ENCODE assay signal across 10 cellular contexts in the genomic region with DNA sequence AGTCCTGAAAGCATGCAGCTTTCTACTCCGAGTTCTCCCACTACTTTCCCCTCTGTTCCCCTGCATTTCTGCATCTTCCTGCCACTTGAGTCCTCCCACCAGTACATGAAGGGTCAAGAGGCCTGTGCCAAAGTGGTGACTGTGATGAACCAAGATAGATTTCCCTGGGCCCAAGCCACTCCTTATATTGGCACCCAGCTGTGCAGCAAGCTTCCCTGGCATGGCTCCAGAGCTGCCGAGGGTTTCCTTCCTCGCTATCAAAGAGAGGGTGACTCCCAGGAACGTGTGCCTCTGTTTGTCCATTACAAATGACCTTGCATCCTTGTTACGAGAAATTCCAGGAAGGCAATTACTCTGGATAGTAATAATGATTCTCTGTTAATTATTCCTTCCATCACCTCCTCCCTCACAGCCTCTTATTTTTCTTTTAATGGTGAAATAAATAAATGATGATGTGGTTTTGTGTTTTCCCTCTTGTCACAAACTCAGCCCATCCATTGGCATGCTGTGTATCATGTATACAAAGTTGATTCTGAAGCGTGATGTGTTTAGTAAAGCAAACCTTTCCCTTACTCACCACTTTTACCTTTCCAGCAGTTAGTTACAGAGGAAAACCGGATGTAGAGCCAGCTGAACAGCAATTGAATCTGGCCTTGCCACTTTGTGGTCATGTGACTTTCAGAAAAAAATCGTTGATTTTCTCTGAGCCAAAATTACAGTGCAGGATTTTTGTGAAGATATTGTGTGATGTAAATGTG. TPM values are rescaled to one million over a fixed set of nuclear protein-coding genes. Genes with fewer than 3 reads are reported as not detected.
DNase-seq lines count a peak whose midpoint lies in the region; ATAC-seq, FAIRE-seq and TF ChIP-seq lines count a peak whose summit lies in the region.
"Had no signal": no experiment of that assay in that cellular context is flagged by ENCODE, and none has a peak within 500 bp of the region (broad histone marks: within the 10 kb centered on the region; RNA-seq: fewer than 3 reads in every experiment).

No MANE protein-coding gene starts in this region.

- H3K27me3 ChIP-seq in foreskin keratinocyte = no peaks in the 10 kb centered on the region
- H3K27me3 ChIP-seq in pancreas = no peaks in the 10 kb centered on the region

- no peak overlapping the region for H3K4me3 ChIP-seq in pancreas
- H3K4me3 ChIP-seq: skin epidermis had no signal

- no peak for TF ChIP-seq CTCF in foreskin keratinocyte (conservative IDR thresholded peaks at IDR 0.05)
- TF ChIP-seq CTCF in pancreas (IDR thresholded peaks at IDR 0.05) = no peak

- no peaks in the 10 kb centered on the region for H3K9me3 ChIP-seq in pancreas

- H3K4me1 ChIP-seq in foreskin keratinocyte (peaks cover 10% of the 10 kb centered on the region), pancreas (peaks cover 13 to 18% (median 15%) of the 10 kb centered on the region in 3 donors)

- no peak for FAIRE-seq in pancreas (lab: Jason Lieb, UNC)

- no peaks in the 10 kb centered on the region for H3K36me3 ChIP-seq in pancreas

- H3K27ac ChIP-seq in foreskin keratinocyte (no peak overlapping the region), pancreas (peak overlapping the region in 2 of 4 donors; percentile 6 to 23)

- ATAC-seq in foreskin keratinocyte (peak; percentile 57), pancreas (peak; percentile 67 to 72 (median 68)), GM18873 (IDR thresholded peaks at IDR 0.05; ENCODE audit: low FRiP score, unreplicated experiment) (no peak), HG03378 (IDR thresholded peaks at IDR 0.05; ENCODE audit: unreplicated experiment) (no peak)
- ATAC-seq: activated CD4-positive, alpha-beta T cell treated with anti-CD3 and anti-CD28 coated beads for 36 hours had no signal

- DNase-seq in DMS153 (lab: John Stamatoyannopoulos, UW) (peak; percentile 26), NCI-H510A treated with DMSO at 0.1 percent for 48 hours (lab: John Stamatoyannopoulos, UW) (peak; percentile 33), foreskin keratinocyte (peak in 1 of 2 donors; percentile 36), pancreas (peak in 5 of 6 donors; percentile 34 to 79 (median 65)), NCI-H1436 treated with DMSO at 0.1 percent for 48 hours (lab: John Stamatoyannopoulos, UW) (no peak), NCI-H446 treated with DMSO at 0.1 percent for 48 hours (lab: John Stamatoyannopoulos, UW) (no peak)
- DNase-seq: activated CD4-positive, alpha-beta T cell treated with anti-CD3 and anti-CD28 coated beads for 36 hours had no signal

- 18% methylated on average over 8 of the region's 8 CpGs for WGBS in pancreas, 2 donors

- intact Hi-C loops in pancreas (cut with DNase I) = no loop called here

RNA-seq across cellular contexts. Expression of gene SRSF8, which starts 8.3 kb away (rescaled TPM):
- total RNA-seq in foreskin keratinocyte (29.5 and 34.2 TPM in 2 replicates), pancreas (10 to 100 TPM; 17.3 to 30.3 (median 25.0) TPM)
- polyA plus RNA-seq in foreskin keratinocyte (28.5 and 29.7 TPM in 2 replicates), pancreas (10 to 100 TPM; 28.5 to 35.9 TPM)

RNA-seq across cellular contexts. Expression of gene ENDOD1, which starts 14.7 kb away (rescaled TPM):
- 35.0 and 46.2 TPM in 2 replicates for total RNA-seq in foreskin keratinocyte
- 15.2 and 16.8 TPM in 2 replicates for polyA plus RNA-seq in foreskin keratinocyte
- total RNA-seq in pancreas = 1 to 10 TPM; 3.3 to 8.9 (median 5.1) TPM
- polyA plus RNA-seq in pancreas = 1 to 10 TPM; 2.0 to 5.8 TPM

RNA-seq across cellular contexts. Expression of gene KDM4F, which starts 25.8 kb away (rescaled TPM):
- total RNA-seq in foreskin keratinocyte (not detected in 2 replicates), pancreas (not detected)
- polyA plus RNA-seq in foreskin keratinocyte (not detected in 2 replicates), pancreas (not detected)
- total RNA-seq: activated CD4-positive, alpha-beta T cell treated with anti-CD3 and anti-CD28 coated beads for 36 hours had no signal

RNA-seq across cellular contexts. Expression of gene KDM4E, which starts 49.9 kb away (rescaled TPM):
- not detected in 2 replicates for total RNA-seq in foreskin keratinocyte
- not detected in 2 replicates for polyA plus RNA-seq in foreskin keratinocyte
- not detected for total RNA-seq in pancreas
- not detected for polyA plus RNA-seq in pancreas
- total RNA-seq: activated CD4-positive, alpha-beta T cell treated with anti-CD3 and anti-CD28 coated beads for 36 hours had no signal

Comparison
In these comparisons a context has a peak if more than half of its experiments do, and no peak if none do; other contexts are left out.
1. DNase-seq: peak in DMS153 (single experiment), NCI-H510A treated with DMSO at 0.1 percent for 48 hours (single experiment) and pancreas (5 of 6); none in NCI-H1436 treated with DMSO at 0.1 percent for 48 hours (single experiment) and NCI-H446 treated with DMSO at 0.1 percent for 48 hours (single experiment).
2. ATAC-seq: peak in foreskin keratinocyte (single experiment) and pancreas (4 of 4); none in GM18873 (single experiment) and HG03378 (single experiment).